Comparison of ENCODE assay signal across 1 cellular context in genomic region chr17:79685121-79685520, GRCh38.
A peak's percentile ranks its signal among the peaks of the same experiment; 100 is the strongest.
TF ChIP-seq lines count a peak whose summit lies in the region.

No MANE protein-coding gene starts in this region.

TF ChIP-seq in K562, 482 proteins besides CTCF, POLR2A, EP300 and RAD21:
- TF ChIP-seq USF1 (CRISPR knock-in tag; IDR thresholded peaks at IDR 0.05) (0 out of 2 replicates have a peak, but pooled peaks have one; percentile 22), CBX3 (IDR thresholded peaks at IDR 0.05; ENCODE audit: borderline replicate concordance in 1 of 2, low read length in 2 of 2) (no peak)
